In genomic region chr12:53205747-53206146, GRCh38 we compare ENCODE assay signal across 1 cellular context.
TF ChIP-seq lines count a peak whose summit lies in the region.

No MANE protein-coding gene starts in this region.

TF ChIP-seq in WTC11, 78 proteins besides CTCF, POLR2A, EP300 and RAD21 (continued from another document):
- TF ChIP-seq ZBTB43 (CRISPR knock-in tag; IDR thresholded peaks at IDR 0.05), result no peak
- no peak for TF ChIP-seq ZBTB21 (CRISPR knock-in tag; IDR thresholded peaks at IDR 0.05; ENCODE audit: borderline replicate concordance)
- no peak for TF ChIP-seq MAX (CRISPR knock-in tag; IDR thresholded peaks at IDR 0.05)
- TF ChIP-seq TEAD4 (CRISPR knock-in tag; IDR thresholded peaks at IDR 0.05), result no peak
- TF ChIP-seq GRHL2 (CRISPR knock-in tag; IDR thresholded peaks at IDR 0.05; ENCODE audit: insufficient replicate concordance, severe bottlenecking), result no peak
- TF ChIP-seq IRF2 (CRISPR knock-in tag; IDR thresholded peaks at IDR 0.05; ENCODE audit: borderline replicate concordance, low read depth), result no peak
- TF ChIP-seq ATF6 (CRISPR knock-in tag; IDR thresholded peaks at IDR 0.05), result no peak
- TF ChIP-seq SOX15 (CRISPR knock-in tag; IDR thresholded peaks at IDR 0.05), result no peak
- no peak for TF ChIP-seq ELF4 (CRISPR knock-in tag; IDR thresholded peaks at IDR 0.05; ENCODE audit: low read depth)
- no peak for TF ChIP-seq MXD4 (CRISPR knock-in tag; IDR thresholded peaks at IDR 0.05; ENCODE audit: borderline replicate concordance)
- TF ChIP-seq TP53 (CRISPR knock-in tag; IDR thresholded peaks at IDR 0.05), result no peak
TF ChIP-seq in WTC11: peak in this region for 0.
